Comparison of ENCODE assay signal across 8 cellular contexts in genomic region chr10:44671321-44671720, GRCh38.
"Had no signal": no experiment of that assay in that cellular context is flagged by ENCODE, and none has a peak within 500 bp of the region (broad histone marks: within the 10 kb centered on the region; RNA-seq: fewer than 3 reads in every experiment).

No MANE protein-coding gene starts in this region.

- H3K27ac ChIP-seq: KMS-11 had no signal

- H3K4me3 ChIP-seq: GM23338 had no signal

- H3K4me2 ChIP-seq: GM23338, KMS-11 had no signal

- ATAC-seq: GM23338 had no signal

- H2AFZ ChIP-seq: GM23338 had no signal

- FAIRE-seq: H1, H54, HTR-8/SVneo had no signal

- H3K9ac ChIP-seq: KMS-11 had no signal

- DNase-seq: H9, HCEC 1CT, KBM-7 had no signal
